ENCODE assay signal across 26 cellular contexts in the genomic region with DNA sequence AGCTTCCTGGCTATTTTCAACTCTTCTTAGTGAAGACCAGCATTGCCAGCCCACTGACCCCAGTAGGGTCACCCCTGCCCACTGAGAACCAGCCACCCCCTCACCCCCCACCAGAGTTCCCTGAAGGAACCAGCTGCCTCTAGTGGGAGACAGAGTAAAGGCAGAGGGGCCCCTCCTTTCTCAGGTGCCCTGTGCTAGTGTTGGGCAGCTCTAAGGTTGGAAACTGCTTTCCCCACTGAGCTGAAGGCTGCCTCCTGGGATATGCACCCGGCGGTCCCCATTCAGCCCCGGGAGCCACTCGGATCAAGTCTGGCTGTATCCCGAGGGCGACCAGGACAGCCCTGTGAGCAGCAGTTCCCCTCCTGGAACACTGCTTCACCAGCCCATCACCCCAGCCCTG.
"Had no signal": no experiment of that assay in that cellular context is flagged by ENCODE, and none has a peak within 500 bp of the region (broad histone marks: within the 10 kb centered on the region; RNA-seq: fewer than 3 reads in every experiment).

No MANE protein-coding gene starts in this region.

- H3K27me3 ChIP-seq: colonic mucosa, upper lobe of right lung had no signal

- FAIRE-seq: keratinocyte had no signal

- DNase-seq: activated CD4-positive, alpha-beta T cell treated with anti-CD3 and anti-CD28 coated beads for 4 hours; activated CD4-positive, alpha-beta T cell treated with anti-CD3 and anti-CD28 coated beads, Interleukin-2, amount 50 U/mL, for 4 hours; activated naive CD4-positive, alpha-beta T cell; activated T-cell treated with anti-CD3 and anti-CD28 coated beads for 4 hours; activated T-cell treated with anti-CD3 and anti-CD28 coated beads, Interleukin-2, amount 50 U/mL, for 72 hours; anterior cingulate cortex; cerebellar nuclear complex; colonic mucosa; effector CD8-positive, alpha-beta T cell; erythroblast; hippocampal formation; left colon; midbrain; naive thymus-derived CD4-positive, alpha-beta T cell; small intestine; stimulated activated CD4-positive, alpha-beta T cell treated with anti-CD3 and anti-CD28 coated beads, Interleukin-4, amount 100 ng/mL, for 24 hours; substantia nigra; T-helper 1 cell; tibial artery; upper lobe of right lung had no signal

- H3K4me1 ChIP-seq: colonic mucosa, gastroesophageal sphincter, tibial artery, upper lobe of right lung had no signal

- H3K4me3 ChIP-seq: colonic mucosa, gastroesophageal sphincter, tibial artery, upper lobe of right lung had no signal

- H3K9me3 Mint-ChIP-seq: activated naive CD4-positive, alpha-beta T cell treated with anti-CD3 and anti-CD28 coated beads, Interleukin-2, amount 50 U/mL, for 72 hours; activated T-cell treated with anti-CD3 and anti-CD28 coated beads, Interleukin-2, amount 50 U/mL, for 72 hours; naive thymus-derived CD4-positive, alpha-beta T cell; stimulated activated effector memory CD8-positive, alpha-beta T cell treated with anti-CD3 and anti-CD28 coated beads, Interleukin-12 subunit alpha, Interleukin-12 subunit beta, amount 100 ng/mL, for 72 hours; stimulated activated naive CD8-positive, alpha-beta T cell treated with anti-CD3 and anti-CD28 coated beads, Interleukin-15, Interleukin-2, amounts not matched to agents 100 ng/mL and 50 ng/mL, for 24 hours; T-helper 2 cell treated with Interferon-gamma antibody and Interleukin-4, amounts not matched to agents 5 μg/mL and 100 μg/mL, for 36 hours had no signal

- H3K27ac ChIP-seq: colonic mucosa, gastroesophageal sphincter, tibial artery, upper lobe of right lung had no signal

- H3K36me3 ChIP-seq: colonic mucosa, gastroesophageal sphincter, tibial artery, upper lobe of right lung had no signal

- H3K27ac Mint-ChIP-seq: activated T-cell treated with anti-CD3 and anti-CD28 coated beads, Interleukin-2, amount 50 U/mL, for 72 hours; stimulated activated effector memory CD8-positive, alpha-beta T cell treated with anti-CD3 and anti-CD28 coated beads, Interleukin-12 subunit alpha, Interleukin-12 subunit beta, amount 100 ng/mL, for 72 hours; stimulated activated naive CD8-positive, alpha-beta T cell treated with anti-CD3 and anti-CD28 coated beads, Interleukin-15, Interleukin-2, amounts not matched to agents 100 ng/mL and 50 ng/mL, for 24 hours; T-helper 2 cell treated with Interferon-gamma antibody and Interleukin-4, amounts not matched to agents 5 μg/mL and 100 μg/mL, for 36 hours had no signal

- H3K9me3 ChIP-seq: colonic mucosa, gastroesophageal sphincter, tibial artery, upper lobe of right lung had no signal

- H3K36me3 Mint-ChIP-seq: activated naive CD4-positive, alpha-beta T cell treated with anti-CD3 and anti-CD28 coated beads, Interleukin-2, amount 50 U/mL, for 72 hours; naive thymus-derived CD4-positive, alpha-beta T cell; stimulated activated effector memory CD8-positive, alpha-beta T cell treated with anti-CD3 and anti-CD28 coated beads, Interleukin-12 subunit alpha, Interleukin-12 subunit beta, amount 100 ng/mL, for 72 hours had no signal

- H3K4me3 Mint-ChIP-seq: activated T-cell treated with anti-CD3 and anti-CD28 coated beads, Interleukin-2, amount 50 U/mL, for 72 hours; naive thymus-derived CD4-positive, alpha-beta T cell; stimulated activated effector memory CD8-positive, alpha-beta T cell treated with anti-CD3 and anti-CD28 coated beads, Interleukin-12 subunit alpha, Interleukin-12 subunit beta, amount 100 ng/mL, for 72 hours; stimulated activated naive CD8-positive, alpha-beta T cell treated with anti-CD3 and anti-CD28 coated beads, Interleukin-15, Interleukin-2, amounts not matched to agents 100 ng/mL and 50 ng/mL, for 24 hours; T-helper 2 cell treated with Interferon-gamma antibody and Interleukin-4, amounts not matched to agents 5 μg/mL and 100 μg/mL, for 36 hours had no signal
